In the genomic region with DNA sequence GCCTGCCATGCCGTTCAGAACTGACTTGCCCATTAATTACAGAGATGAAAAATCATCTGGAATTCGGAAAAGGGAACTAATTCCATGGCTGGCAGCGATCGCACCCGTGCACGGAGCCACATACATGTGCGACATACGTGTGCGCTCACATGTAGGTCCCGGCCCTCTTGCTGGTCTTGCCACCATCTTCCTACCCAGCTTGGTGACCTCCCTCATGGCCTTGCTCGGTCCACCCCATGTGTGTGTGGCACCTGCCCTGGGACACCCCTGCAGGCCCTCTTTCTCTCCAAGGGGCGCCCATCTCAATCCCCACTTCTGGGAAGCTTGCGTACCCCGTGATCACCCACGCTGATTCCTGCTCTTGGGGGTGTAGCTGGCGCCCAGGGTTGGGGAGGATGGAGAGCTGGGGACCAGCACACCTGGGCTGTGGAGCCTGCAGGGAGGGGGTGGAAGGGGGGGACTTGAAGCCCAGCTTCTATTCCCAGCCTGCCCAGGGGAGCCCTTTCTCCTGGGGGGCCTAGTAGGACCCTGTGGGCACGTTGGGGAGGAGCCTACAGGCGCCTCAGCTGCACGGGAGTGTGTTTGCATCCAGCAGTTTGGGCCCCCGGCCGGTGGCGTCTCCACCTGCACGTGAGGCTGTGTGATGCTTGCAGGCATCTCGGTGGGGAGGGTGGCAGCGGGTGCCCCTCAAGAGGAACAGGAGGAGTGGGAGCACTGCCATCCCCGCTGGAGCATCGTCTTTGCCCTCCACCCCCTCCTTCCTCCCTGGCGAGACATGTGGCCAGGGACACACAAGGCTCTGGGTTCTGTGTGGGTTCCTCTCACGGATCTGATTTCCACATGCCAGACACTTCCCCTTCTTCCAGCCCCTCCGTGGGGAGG, we compare ENCODE assay signal across 1 cellular context.
TF ChIP-seq lines count a peak whose summit lies in the region.

No MANE protein-coding gene starts in this region.

TF ChIP-seq in HepG2, 621 proteins besides CTCF, POLR2A, EP300 and RAD21:
- peak; percentile 71 for TF ChIP-seq ZNF263 (CRISPR knock-in tag; IDR thresholded peaks at IDR 0.05)
TF ChIP-seq in HepG2: peak in this region for 1; not testable (repeated sequence) for 620.
